Comparison of ENCODE assay signal across 1 cellular context in the genomic region with DNA sequence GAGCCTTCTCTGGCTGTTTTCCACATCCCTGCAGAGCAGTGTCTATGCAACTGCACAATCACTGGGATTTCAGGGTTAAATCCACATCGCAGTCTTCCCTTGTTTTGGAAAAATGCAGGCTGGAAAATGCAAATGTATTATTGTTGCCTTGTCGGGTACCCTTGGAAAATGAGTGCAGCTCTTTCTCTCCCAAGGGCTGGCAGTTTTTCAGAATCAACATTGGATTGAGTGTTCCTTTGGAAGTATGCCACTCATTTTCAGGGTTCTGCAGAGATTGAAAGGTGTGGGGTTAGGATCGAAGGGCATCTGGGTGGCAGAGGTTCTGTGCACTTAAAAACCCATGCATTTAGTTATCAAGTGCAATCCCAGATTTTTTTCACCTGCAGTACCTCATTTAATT.
TF ChIP-seq lines count a peak whose summit lies in the region.

No MANE protein-coding gene starts in this region.

TF ChIP-seq in H1, 55 proteins besides CTCF, POLR2A, EP300 and RAD21:
- no peak for TF ChIP-seq RNF2 (IDR thresholded peaks at IDR 0.05; ENCODE audit: borderline replicate concordance, low read depth, low read length, missing control alignments, poor library complexity, severe bottlenecking)
- TF ChIP-seq KDM1A (IDR thresholded peaks at IDR 0.05; ENCODE audit: borderline replicate concordance, low read length) = no peak
- TF ChIP-seq, protein P1, sequence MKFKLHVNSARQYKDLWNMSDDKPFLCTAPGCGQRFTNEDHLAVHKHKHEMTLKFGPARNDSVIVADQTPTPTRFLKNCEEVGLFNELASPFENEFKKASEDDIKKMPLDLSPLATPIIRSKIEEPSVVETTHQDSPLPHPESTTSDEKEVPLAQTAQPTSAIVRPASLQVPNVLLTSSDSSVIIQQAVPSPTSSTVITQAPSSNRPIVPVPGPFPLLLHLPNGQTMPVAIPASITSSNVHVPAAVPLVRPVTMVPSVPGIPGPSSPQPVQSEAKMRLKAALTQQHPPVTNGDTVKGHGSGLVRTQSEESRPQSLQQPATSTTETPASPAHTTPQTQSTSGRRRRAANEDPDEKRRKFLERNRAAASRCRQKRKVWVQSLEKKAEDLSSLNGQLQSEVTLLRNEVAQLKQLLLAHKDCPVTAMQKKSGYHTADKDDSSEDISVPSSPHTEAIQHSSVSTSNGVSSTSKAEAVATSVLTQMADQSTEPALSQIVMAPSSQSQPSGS (IDR thresholded peaks at IDR 0.05; ENCODE audit: low read length) = no peak
- TF ChIP-seq, protein P2, sequence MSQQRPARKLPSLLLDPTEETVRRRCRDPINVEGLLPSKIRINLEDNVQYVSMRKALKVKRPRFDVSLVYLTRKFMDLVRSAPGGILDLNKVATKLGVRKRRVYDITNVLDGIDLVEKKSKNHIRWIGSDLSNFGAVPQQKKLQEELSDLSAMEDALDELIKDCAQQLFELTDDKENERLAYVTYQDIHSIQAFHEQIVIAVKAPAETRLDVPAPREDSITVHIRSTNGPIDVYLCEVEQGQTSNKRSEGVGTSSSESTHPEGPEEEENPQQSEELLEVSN (IDR thresholded peaks at IDR 0.05) = no peak
- no peak for TF ChIP-seq HDAC6 (IDR thresholded peaks at IDR 0.05; ENCODE audit: low read depth, low read length)
- no peak for TF ChIP-seq NANOG (IDR thresholded peaks at IDR 0.05; ENCODE audit: insufficient read depth, low read depth, low read length, poor library complexity, severe bottlenecking)
- no peak for TF ChIP-seq HDAC2 (IDR thresholded peaks at IDR 0.05; ENCODE audit: borderline replicate concordance in 1 of 2, low read depth in 2 of 2, low read length in 2 of 2)
- TF ChIP-seq SAP30 (IDR thresholded peaks at IDR 0.05; ENCODE audit: insufficient read depth, insufficient replicate concordance, low read length) = no peak
- no peak for TF ChIP-seq CEBPB (IDR thresholded peaks at IDR 0.05; ENCODE audit: low read depth, low read length)
- TF ChIP-seq SP1 (IDR thresholded peaks at IDR 0.05; ENCODE audit: low read depth, low read length) = no peak
- TF ChIP-seq TAF7 (optimal IDR thresholded peaks at IDR 0.05; ENCODE audit: borderline replicate concordance, low read depth, low read length) = no peak
